In the genomic region with DNA sequence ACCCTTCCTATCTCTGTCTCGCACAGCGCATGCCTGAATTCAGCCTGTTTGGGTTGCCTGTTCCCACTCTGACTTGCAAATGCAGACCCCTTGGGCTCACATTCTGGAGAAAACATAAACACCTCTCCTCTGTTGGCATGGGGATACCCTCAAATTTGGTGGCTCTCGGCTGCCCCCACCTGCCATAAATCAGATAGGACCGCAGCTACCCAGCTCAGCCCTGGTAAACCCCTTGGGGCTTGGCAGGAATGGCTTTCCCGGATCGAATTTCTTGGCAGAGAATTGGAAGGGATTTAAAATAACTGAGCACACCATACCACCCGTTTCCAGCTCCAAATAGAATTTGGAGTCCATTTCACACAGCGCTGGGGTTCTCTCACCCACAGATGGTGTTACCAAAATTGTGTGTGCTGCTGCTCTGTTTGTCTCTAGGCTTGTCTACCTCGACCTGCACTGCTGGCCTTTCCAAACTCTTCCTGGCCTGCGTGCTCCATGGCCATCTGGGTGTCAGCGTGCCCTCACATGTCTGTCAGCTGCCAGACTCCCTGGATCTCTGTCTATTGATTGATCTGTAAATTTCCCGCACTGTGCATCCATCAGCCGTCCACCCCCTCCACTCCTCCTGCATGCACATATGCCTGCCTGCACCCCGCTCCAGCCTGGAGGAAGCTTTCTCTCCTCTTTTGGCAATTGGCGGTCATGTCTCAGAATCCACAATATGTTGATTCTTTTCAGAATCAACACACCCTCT, we compare ENCODE assay signal across 9 cellular contexts.
DNase-seq lines count a peak whose midpoint lies in the region; ATAC-seq and TF ChIP-seq lines count a peak whose summit lies in the region.
"Had no signal": no experiment of that assay in that cellular context is flagged by ENCODE, and none has a peak within 500 bp of the region (broad histone marks: within the 10 kb centered on the region; RNA-seq: fewer than 3 reads in every experiment).

No MANE protein-coding gene starts in this region.

- H3K27ac ChIP-seq in OCI-LY7 (ENCODE audit: low read depth, low read length, poor library complexity, severe bottlenecking), result no peak overlapping the region

- no peak overlapping the region for H3K4me2 ChIP-seq in OCI-LY7 (ENCODE audit: low read length)

- no peaks in the 10 kb centered on the region for H3K9me3 ChIP-seq in OCI-LY7 (ENCODE audit: low read length)

- H3K4me3 ChIP-seq in HFF-Myc (replicated peaks; ENCODE audit: low read depth, low read length) (no peak overlapping the region), OCI-LY7 (ENCODE audit: low read depth, low read length, poor library complexity, severe bottlenecking) (no peak overlapping the region)

- ATAC-seq in GM19395 (IDR thresholded peaks at IDR 0.05; ENCODE audit: unreplicated experiment), result no peak

- no peak for DNase-seq in HFF-Myc (ENCODE audit: extremely low read depth, low read depth)
- DNase-seq in OCI-LY7 (ENCODE audit: low spot score), result peak; percentile 3
- DNase-seq in glutamatergic neuron, result peak; percentile 75
- peak; percentile 77 for DNase-seq in pons (ENCODE audit: low spot score)
- DNase-seq in dermis blood vessel endothelial cell, result no peak
- no peak for DNase-seq in SHP77 (lab: John Stamatoyannopoulos, UW)
- DNase-seq in SKM-1 (lab: John Stamatoyannopoulos, UW; ENCODE audit: unreplicated experiment), result no peak
- DNase-seq: activated CD4-positive, alpha-beta T cell treated with anti-CD3 and anti-CD28 coated beads for 4 hours had no signal

- peaks cover 10% of the 10 kb centered on the region for H3K9me3 Mint-ChIP-seq in glutamatergic neuron (ENCODE audit: unreplicated experiment)

- H3K4me1 Mint-ChIP-seq in glutamatergic neuron (ENCODE audit: low read depth, unreplicated experiment), result peaks cover 40% of the 10 kb centered on the region

- H4K20me1 ChIP-seq in OCI-LY7 (ENCODE audit: insufficient read depth, low read length), result no peaks in the 10 kb centered on the region

- H3K4me3 Mint-ChIP-seq in glutamatergic neuron (ENCODE audit: unreplicated experiment), result peak overlapping the region; percentile 74

- no TSS peak for BruUV-seq in OCI-LY7 (replicated peaks; lab: Mats Ljungman, UMichigan)

- no peak overlapping the region for H2AFZ ChIP-seq in OCI-LY7 (ENCODE audit: low read length)

- no peaks in the 10 kb centered on the region for H3K79me2 ChIP-seq in OCI-LY7 (ENCODE audit: insufficient read depth, low read depth, low read length)

- H3K27ac Mint-ChIP-seq in glutamatergic neuron (ENCODE audit: unreplicated experiment), result peak overlapping the region; percentile 97

- peaks cover 21% of the 10 kb centered on the region for H3K27me3 Mint-ChIP-seq in glutamatergic neuron (ENCODE audit: unreplicated experiment)

- peaks cover 6% of the 10 kb centered on the region for H3K36me3 Mint-ChIP-seq in glutamatergic neuron (ENCODE audit: unreplicated experiment)

- H3K9me2 ChIP-seq in OCI-LY7 (ENCODE audit: insufficient read depth, low read length), result no peaks in the 10 kb centered on the region

- H3K4me1 ChIP-seq in OCI-LY7 (ENCODE audit: insufficient read depth, low read length, poor library complexity, severe bottlenecking), result no peaks in the 10 kb centered on the region

- peak; percentile 2 for TF ChIP-seq CTCF in HFF-Myc (IDR thresholded peaks at IDR 0.05; ENCODE audit: low read depth, low read length, missing control alignments)
- peak; percentile 60 for TF ChIP-seq CTCF in OCI-LY7 (conservative IDR thresholded peaks at IDR 0.05; ENCODE audit: low read length)
- peak; percentile 34 for TF ChIP-seq CTCF in glutamatergic neuron (IDR thresholded peaks at IDR 0.05; ENCODE audit: partially characterized antibody, unreplicated experiment)

- POLR2A ChIA-PET in OCI-LY7 (lab: Charles Lee), result no interaction called here

- H3K36me3 ChIP-seq in OCI-LY7 (ENCODE audit: insufficient read depth, low read length), result no peaks in the 10 kb centered on the region

- CTCF ChIA-PET in OCI-LY7 (lab: Charles Lee; ENCODE audit: unreplicated experiment), result no interaction called here

- intact Hi-C loops in OCI-LY7 (cut with micrococcal nuclease; ENCODE audit: unreplicated experiment), result no loop called here

Comparison
In these comparisons a context has a peak if more than half of its experiments do, and no peak if none do; other contexts are left out.
1. DNase-seq: peak in OCI-LY7 (single experiment), glutamatergic neuron (single experiment) and pons (single experiment); none in HFF-Myc (single experiment), dermis blood vessel endothelial cell (single experiment), SHP77 (0 of 2) and SKM-1 (single experiment).
2. CTCF ChIP-seq: peak in every context shown above with its lines; median percentile 60 in OCI-LY7; 34 in glutamatergic neuron; 2 in HFF-Myc.